In genomic region chr4:114911141-114911540, GRCh38 we compare ENCODE assay signal across 22 cellular contexts.
DNase-seq lines count a peak whose midpoint lies in the region; ATAC-seq and TF ChIP-seq lines count a peak whose summit lies in the region.
"Had no signal": no experiment of that assay in that cellular context is flagged by ENCODE, and none has a peak within 500 bp of the region (broad histone marks: within the 10 kb centered on the region; RNA-seq: fewer than 3 reads in every experiment).

No MANE protein-coding gene starts in this region.

- TF ChIP-seq CTCF in HEK293 (tag by site-specific recombination; IDR thresholded peaks at IDR 0.05) (no peak), lower leg skin (IDR thresholded peaks at IDR 0.05) (no peak)

- POLR2A ChIA-PET in HEK293 (lab: Yijun Ruan, JAX) = no interaction called here

- intact Hi-C loops in left colon (cut with DNase I, micrococcal nuclease) (no loop called here), lower leg skin (cut with DNase I; ENCODE audit: low total_unique reads) (no loop called here)

- H3K27ac ChIP-seq in HEK293 (ENCODE audit: extremely low read depth, low read depth, low read length) = no peak overlapping the region
- H3K27ac ChIP-seq: BLaER1, PC-9, RWPE1 had no signal

- peak; percentile 34 for DNase-seq in NCI-H1092 treated with DMSO at 0.1 percent for 48 hours (lab: John Stamatoyannopoulos, UW)
- no peak for DNase-seq in NCI-H1092 (lab: John Stamatoyannopoulos, UW)
- peak; percentile 40 for DNase-seq in NCI-H69 (lab: John Stamatoyannopoulos, UW)
- peak; percentile 4 for DNase-seq in iris pigment epithelial cell (ENCODE audit: low read depth)
- no peak for DNase-seq in left colon
- DNase-seq in lower leg skin (ENCODE audit: low spot score in 2 of 2) = no peak
- DNase-seq: Calu3; CD8-positive, alpha-beta T cell; DND-41; HFFc6; KG1; NCI-H146; NCI-H2081; NCI-H345; NCI-H774; PC-9; SIG-M5; T-helper 1 cell had no signal

- no peaks in the 10 kb centered on the region for H3K9me3 ChIP-seq in HEK293 (ENCODE audit: control insufficient read depth, insufficient read depth, low read depth, low read length)
- H3K9me3 ChIP-seq: BLaER1 had no signal

- CTCF ChIA-PET in HEK293 (lab: Yijun Ruan, JAX) = no interaction called here

- H3K36me3 ChIP-seq in HEK293 (ENCODE audit: control insufficient read depth in 2 of 2, insufficient read depth in 1 of 2, low read length in 2 of 2) = no peaks in the 10 kb centered on the region
- H3K36me3 ChIP-seq: BLaER1 had no signal

- whole genome bisulfite sequencing in lower leg skin, 2 donors = 79 to 96% methylated on average over 2 of the region's 2 CpGs

- no peak overlapping the region for H3K4me3 ChIP-seq in HEK293 (ENCODE audit: low read depth, low read length)
- no peak overlapping the region for H3K4me3 ChIP-seq in lower leg skin (ENCODE audit: low read depth, poor library complexity, severe bottlenecking)
- H3K4me3 ChIP-seq: BLaER1, PC-9 had no signal

- peaks cover 13% of the 10 kb centered on the region for H3K4me1 ChIP-seq in HEK293 (ENCODE audit: control insufficient read depth, insufficient read depth, low read length)
- H3K4me1 ChIP-seq: BLaER1 had no signal

- TF ChIP-seq POLR2A in lower leg skin (IDR thresholded peaks at IDR 0.05) = no peak

- ATAC-seq in left colon = no peak
- ATAC-seq in HG02642 (IDR thresholded peaks at IDR 0.05; ENCODE audit: poor library complexity, unreplicated experiment) = no peak
- ATAC-seq: CD8-positive, alpha-beta T cell had no signal

TF ChIP-seq in HEK293, 187 proteins besides CTCF, POLR2A, EP300 and RAD21:
- TF ChIP-seq ZNF174 (tag by site-specific recombination; IDR thresholded peaks at IDR 0.05) (no peak), ZNF621 (tag by site-specific recombination; IDR thresholded peaks at IDR 0.05) (no peak), OSR2 (tag by site-specific recombination; IDR thresholded peaks at IDR 0.05) (peak; percentile 71), ZNF76 (tag by site-specific recombination; IDR thresholded peaks at IDR 0.05; ENCODE audit: borderline replicate concordance, low read depth) (no peak), TRIM28 (IDR thresholded peaks at IDR 0.05; ENCODE audit: borderline replicate concordance, low read length) (no peak), ZFP69B (tag by site-specific recombination; IDR thresholded peaks at IDR 0.05) (peak; percentile 52; the same call in 1 of the 2 replicates), ZNF549 (tag by site-specific recombination; IDR thresholded peaks at IDR 0.05) (no peak), ATF2 (tag by site-specific recombination; IDR thresholded peaks at IDR 0.05; ENCODE audit: low read depth) (0 out of 2 replicates have a peak, but pooled peaks have one; percentile 20), ZNF664 (tag by site-specific recombination; IDR thresholded peaks at IDR 0.05) (peak; percentile 56), ZNF692 (tag by site-specific recombination; IDR thresholded peaks at IDR 0.05) (peak; percentile 89), KLF1 (tag by site-specific recombination; IDR thresholded peaks at IDR 0.05) (no peak)

Comparison
In these comparisons a context has a peak if more than half of its experiments do, and no peak if none do; other contexts are left out.
1. DNase-seq: peak in NCI-H1092 treated with DMSO at 0.1 percent for 48 hours (single experiment), NCI-H69 (single experiment) and iris pigment epithelial cell (single experiment); none in NCI-H1092 (single experiment), left colon (0 of 2) and lower leg skin (0 of 2).